1 cellular context compared by ENCODE assay signal in genomic region chr6:110815260-110816109, GRCh38.
TF ChIP-seq lines count a peak whose summit lies in the region.

Gene CDK19 (minus strand): TSS chr6:110815469. CDS start chr6:110815136, 333 bp downstream.

TF ChIP-seq in GM12878, 131 proteins besides CTCF, POLR2A, EP300 and RAD21 (continued from another document and continues in another):
- TF ChIP-seq BCLAF1 (IDR thresholded peaks at IDR 0.05) (no peak), HDAC2 (IDR thresholded peaks at IDR 0.05) (no peak), PKNOX1 (IDR thresholded peaks at IDR 0.05) (peak; percentile 91), HDAC6 (IDR thresholded peaks at IDR 0.05; ENCODE audit: unreplicated experiment) (no peak), HCFC1 (IDR thresholded peaks at IDR 0.05; ENCODE audit: low read length) (peak; percentile 91), BCL11A (IDR thresholded peaks at IDR 0.05; ENCODE audit: low read depth, low read length) (no peak; the same call in 1 of the 2 replicates), POLR2AphosphoS5 (IDR thresholded peaks at IDR 0.05; ENCODE audit: low read length) (peak; percentile 98), EED (IDR thresholded peaks at IDR 0.05; ENCODE audit: low read depth) (no peak; the same call in 1 of the 2 replicates), MTA3 (IDR thresholded peaks at IDR 0.05; ENCODE audit: borderline replicate concordance, low read length) (no peak), NR2F1 (conservative IDR thresholded peaks at IDR 0.05) (no peak; the same call in 1 of the 2 replicates), SMAD5 (IDR thresholded peaks at IDR 0.05; ENCODE audit: low read depth) (peak; percentile 89), NBN (IDR thresholded peaks at IDR 0.05) (peak; percentile 98), ZNF592 (IDR thresholded peaks at IDR 0.05) (no peak), NFYA (IDR thresholded peaks at IDR 0.05; ENCODE audit: borderline replicate concordance, low read depth, low read length) (peak; percentile 22; the same call in 1 of the 2 replicates), ZBTB4 (CRISPR knock-in tag; IDR thresholded peaks at IDR 0.05) (no peak), RAD51 (IDR thresholded peaks at IDR 0.05) (no peak), NKRF (conservative IDR thresholded peaks at IDR 0.05) (peak; percentile 67), HSF1 (IDR thresholded peaks at IDR 0.05; ENCODE audit: low read depth, low read length) (no peak), KLF5 (IDR thresholded peaks at IDR 0.05; ENCODE audit: partially characterized antibody) (peak; percentile 93), IRF5 (IDR thresholded peaks at IDR 0.05; ENCODE audit: borderline replicate concordance) (no peak), IKZF2 (IDR thresholded peaks at IDR 0.05) (peak; percentile 70 to 72; a peak in 2 of 4 replicates), CHD1 (IDR thresholded peaks at IDR 0.05; ENCODE audit: low read depth, low read length) (no peak), BMI1 (IDR thresholded peaks at IDR 0.05; ENCODE audit: borderline replicate concordance) (no peak), KAT2A (conservative IDR thresholded peaks at IDR 0.05; ENCODE audit: control insufficient read depth, low read depth, low read length) (no peak), ZNF24 (IDR thresholded peaks at IDR 0.05) (no peak), NFXL1 (IDR thresholded peaks at IDR 0.05; ENCODE audit: borderline replicate concordance) (no peak), ZNF622 (IDR thresholded peaks at IDR 0.05) (no peak), ZSCAN29 (IDR thresholded peaks at IDR 0.05) (no peak), SREBF2 (IDR thresholded peaks at IDR 0.05; ENCODE audit: low read length) (no peak), TCF12 (IDR thresholded peaks at IDR 0.05; ENCODE audit: low read depth, low read length) (peak; percentile 40; the same call in 1 of the 2 replicates), SIX5 (IDR thresholded peaks at IDR 0.05; ENCODE audit: low read depth, low read length, severe bottlenecking) (peak; percentile 84), SUPT20H (IDR thresholded peaks at IDR 0.05; ENCODE audit: borderline replicate concordance, control insufficient read depth, low read depth, low read length) (no peak), USF2 (IDR thresholded peaks at IDR 0.05; ENCODE audit: borderline replicate concordance, low read depth, low read length) (peak; percentile 3; the same call in 1 of the 2 replicates), RELB (IDR thresholded peaks at IDR 0.05; ENCODE audit: low read depth) (peak; percentile 90), POU2F2 (IDR thresholded peaks at IDR 0.05; ENCODE audit: borderline replicate concordance, low read depth, low read length) (no peak; the same call in 2 of the 3 replicates), E2F8 (IDR thresholded peaks at IDR 0.05; ENCODE audit: low read depth, partially characterized antibody) (peak; percentile 64), NR2C1 (IDR thresholded peaks at IDR 0.05) (peak; percentile 2; the same call in 1 of the 2 replicates)
